In genomic region chr2:47653909-47654789, GRCh38 we compare ENCODE assay signal across 11 cellular contexts.
DNase-seq lines count a peak whose midpoint lies in the region; ATAC-seq and TF ChIP-seq lines count a peak whose summit lies in the region.
"Had no signal": no experiment of that assay in that cellular context is flagged by ENCODE, and none has a peak within 500 bp of the region (broad histone marks: within the 10 kb centered on the region; RNA-seq: fewer than 3 reads in every experiment).

No MANE protein-coding gene starts in this region.

- H3K9me3 ChIP-seq in smooth muscle cell (replicated peaks; ENCODE audit: low read depth): no peaks in the 10 kb centered on the region

- no peak for ATAC-seq in GM19395 (IDR thresholded peaks at IDR 0.05; ENCODE audit: unreplicated experiment)

- H3K9me3 Mint-ChIP-seq in activated naive CD4-positive, alpha-beta T cell treated with anti-CD3 and anti-CD28 coated beads for 36 hours: no peaks in the 10 kb centered on the region
- H3K9me3 Mint-ChIP-seq: T-helper 1 cell treated with Interleukin-12 subunit alpha and Interleukin-12 subunit beta and Interleukin-4 antibody, amounts not matched to agents 30 μg/mL and 1 μg/mL, for 36 hours had no signal

- peak; percentile 20 for TF ChIP-seq CTCF in fibroblast of the aortic adventitia (IDR thresholded peaks at IDR 0.05; ENCODE audit: insufficient read depth, low read length)
- peak; percentile 20 for TF ChIP-seq CTCF in smooth muscle cell (IDR thresholded peaks at IDR 0.05; ENCODE audit: borderline replicate concordance, insufficient read depth, poor library complexity, severe bottlenecking)

- H3K4me3 Mint-ChIP-seq in activated naive CD4-positive, alpha-beta T cell treated with anti-CD3 and anti-CD28 coated beads for 36 hours: no peak overlapping the region
- H3K4me3 Mint-ChIP-seq: T-helper 1 cell treated with Interleukin-12 subunit alpha and Interleukin-12 subunit beta and Interleukin-4 antibody, amounts not matched to agents 30 μg/mL and 1 μg/mL, for 36 hours had no signal

- H3K4me3 ChIP-seq in fibroblast of the aortic adventitia (ENCODE audit: low read depth, low read length) (no peak overlapping the region), smooth muscle cell (no peak overlapping the region)

- no peaks in the 10 kb centered on the region for H3K36me3 Mint-ChIP-seq in activated naive CD4-positive, alpha-beta T cell treated with anti-CD3 and anti-CD28 coated beads for 36 hours (ENCODE audit: low read depth)

- intact Hi-C loops in activated naive CD4-positive, alpha-beta T cell treated with anti-CD3 and anti-CD28 coated beads for 36 hours (cut with micrococcal nuclease): no loop called here

- DNase-seq in NCI-H1417 (lab: John Stamatoyannopoulos, UW) (peak; percentile 64 to 77 (median 75)), NCI-H1417 treated with DMSO at 0.1 percent for 48 hours (lab: John Stamatoyannopoulos, UW) (no peak), OCI-M1 (lab: John Stamatoyannopoulos, UW) (peak; percentile 77), fibroblast of the aortic adventitia (ENCODE audit: low read depth) (no peak), smooth muscle cell (lab: John Stamatoyannopoulos, UW; ENCODE audit: unreplicated experiment) (no peak)
- DNase-seq in activated naive CD4-positive, alpha-beta T cell treated with anti-CD3 and anti-CD28 coated beads for 36 hours: no peak
- no peak for DNase-seq in activated CD4-positive, alpha-beta T cell treated with anti-CD3 and anti-CD28 coated beads for 1 hour
- DNase-seq: stimulated activated CD4-positive, alpha-beta T cell treated with anti-CD3 and anti-CD28 coated beads, Interleukin-4, amount 100 ng/mL, for 24 hours had no signal

- H4K20me1 ChIP-seq in smooth muscle cell (ENCODE audit: low read depth): no peaks in the 10 kb centered on the region

- no peaks in the 10 kb centered on the region for H3K27me3 ChIP-seq in smooth muscle cell (ENCODE audit: low read depth)

- H3K4me1 Mint-ChIP-seq in activated naive CD4-positive, alpha-beta T cell treated with anti-CD3 and anti-CD28 coated beads for 36 hours (ENCODE audit: low read depth): no peaks in the 10 kb centered on the region

- no peak overlapping the region for H3K9ac ChIP-seq in smooth muscle cell (ENCODE audit: low read depth)

- no peaks in the 10 kb centered on the region for H3F3A ChIP-seq in smooth muscle cell (ENCODE audit: low read depth)

- CTCF ChIA-PET in activated naive CD4-positive, alpha-beta T cell treated with anti-CD3 and anti-CD28 coated beads for 36 hours (lab: Charles Lee): interaction anchor here (0.6 kb wide), 1 partner anchor 103 kb away, joined by 4 read pairs; no protein-coding TSS in a partner anchor

- H3K27ac ChIP-seq in smooth muscle cell (ENCODE audit: low read depth): no peak overlapping the region
- H3K27ac ChIP-seq: epithelial cell of prostate had no signal

- no peak overlapping the region for H2AFZ ChIP-seq in smooth muscle cell (ENCODE audit: low read depth)

- H3K36me3 ChIP-seq in smooth muscle cell (ENCODE audit: low read depth): no peaks in the 10 kb centered on the region

- no peaks in the 10 kb centered on the region for H3K27me3 Mint-ChIP-seq in activated naive CD4-positive, alpha-beta T cell treated with anti-CD3 and anti-CD28 coated beads for 36 hours (ENCODE audit: low read depth)

- H3K79me2 ChIP-seq in smooth muscle cell (ENCODE audit: low read depth): no peaks in the 10 kb centered on the region

- no peak overlapping the region for H3K27ac Mint-ChIP-seq in activated naive CD4-positive, alpha-beta T cell treated with anti-CD3 and anti-CD28 coated beads for 36 hours
- H3K27ac Mint-ChIP-seq: T-helper 1 cell treated with Interleukin-12 subunit alpha and Interleukin-12 subunit beta and Interleukin-4 antibody, amounts not matched to agents 30 μg/mL and 1 μg/mL, for 36 hours had no signal

- H3K4me1 ChIP-seq in smooth muscle cell (ENCODE audit: low read depth): no peaks in the 10 kb centered on the region

- 64% methylated on average over 20 of the region's 20 CpGs for WGBS in smooth muscle cell (ENCODE audit: low lambda C conversion rate)

- H3K4me2 ChIP-seq in smooth muscle cell: no peak overlapping the region

Comparison
In these comparisons a context has a peak if more than half of its experiments do, and no peak if none do; other contexts are left out.
1. DNase-seq: peak in NCI-H1417 (3 of 3) and OCI-M1 (single experiment); none in NCI-H1417 treated with DMSO at 0.1 percent for 48 hours (single experiment), fibroblast of the aortic adventitia (single experiment), smooth muscle cell (single experiment), activated naive CD4-positive, alpha-beta T cell treated with anti-CD3 and anti-CD28 coated beads for 36 hours (single experiment) and activated CD4-positive, alpha-beta T cell treated with anti-CD3 and anti-CD28 coated beads for 1 hour (single experiment).